In genomic region chr4:28247805-28248204, GRCh38 we compare ENCODE assay signal across 27 cellular contexts.
"Had no signal": no experiment of that assay in that cellular context is flagged by ENCODE, and none has a peak within 500 bp of the region (broad histone marks: within the 10 kb centered on the region; RNA-seq: fewer than 3 reads in every experiment).

No MANE protein-coding gene starts in this region.

- H3K4me3 ChIP-seq: dorsolateral prefrontal cortex, esophagus muscularis mucosa, gastroesophageal sphincter, heart left ventricle, hepatocyte, lung, ovary, psoas muscle, sigmoid colon, stomach, thyroid gland, vagina had no signal

- H3K4me3 Mint-ChIP-seq: memory B cell; natural killer cell; stimulated activated effector memory CD8-positive, alpha-beta T cell treated with anti-CD3 and anti-CD28 coated beads, Interleukin-12 subunit alpha, Interleukin-12 subunit beta, amount 100 ng/mL, for 72 hours had no signal

- ATAC-seq: foreskin keratinocyte; gastroesophageal sphincter; heart left ventricle; left lobe of liver; natural killer cell; psoas muscle; right cardiac atrium; stimulated activated effector memory CD8-positive, alpha-beta T cell treated with anti-CD3 and anti-CD28 coated beads, Interleukin-12 subunit alpha, Interleukin-12 subunit beta, amount 100 ng/mL, for 72 hours had no signal

- H3K36me3 Mint-ChIP-seq: memory B cell; stimulated activated effector memory CD8-positive, alpha-beta T cell treated with anti-CD3 and anti-CD28 coated beads, Interleukin-12 subunit alpha, Interleukin-12 subunit beta, amount 100 ng/mL, for 72 hours had no signal

- H3K27ac Mint-ChIP-seq: memory B cell; natural killer cell; stimulated activated effector memory CD8-positive, alpha-beta T cell treated with anti-CD3 and anti-CD28 coated beads, Interleukin-12 subunit alpha, Interleukin-12 subunit beta, amount 100 ng/mL, for 72 hours had no signal

- DNase-seq: dorsolateral prefrontal cortex; effector CD4-positive, alpha-beta T cell; foreskin keratinocyte; heart left ventricle; kidney; natural killer cell; occipital lobe; ovary; posterior cingulate gyrus; psoas muscle; right cardiac atrium; sigmoid colon; stimulated activated CD4-positive, alpha-beta T cell treated with anti-CD3 and anti-CD28 coated beads, Interleukin-2, amount 100 ng/mL, for 24 hours; stimulated activated CD4-positive, alpha-beta T cell treated with anti-CD3 and anti-CD28 coated beads, Interleukin-4, amount 100 ng/mL, for 24 hours; stimulated activated naive CD4-positive, alpha-beta T cell treated with Interleukin-2 at 50 U/mL for 16 hours; stomach; thyroid gland; trophoblast cell had no signal

- H3K4me1 ChIP-seq: esophagus muscularis mucosa, gastroesophageal sphincter, heart left ventricle, psoas muscle, stomach, thyroid gland, vagina had no signal

- H3K36me3 ChIP-seq: esophagus muscularis mucosa, gastroesophageal sphincter, heart left ventricle, ovary, sigmoid colon, stomach, thyroid gland, vagina had no signal

- H3K9me3 ChIP-seq: esophagus muscularis mucosa, gastroesophageal sphincter, heart left ventricle, ovary, psoas muscle, sigmoid colon, stomach, thyroid gland, vagina had no signal

- H3K27me3 Mint-ChIP-seq: memory B cell had no signal

- H3K4me1 Mint-ChIP-seq: memory B cell; natural killer cell; stimulated activated effector memory CD8-positive, alpha-beta T cell treated with anti-CD3 and anti-CD28 coated beads, Interleukin-12 subunit alpha, Interleukin-12 subunit beta, amount 100 ng/mL, for 72 hours had no signal

- H3K27ac ChIP-seq: dorsolateral prefrontal cortex, epithelial cell of prostate, esophagus muscularis mucosa, foreskin keratinocyte, gastroesophageal sphincter, heart left ventricle, hepatocyte, ovary, psoas muscle, sigmoid colon, stomach, thyroid gland, vagina had no signal

- H3K27me3 ChIP-seq: dorsolateral prefrontal cortex, esophagus muscularis mucosa, foreskin keratinocyte, gastroesophageal sphincter, heart left ventricle, hepatocyte, ovary, sigmoid colon, stomach, thyroid gland, vagina had no signal
